In genomic region chr6:53728570-53729194, GRCh38 we compare ENCODE assay signal across 7 cellular contexts.
DNase-seq lines count a peak whose midpoint lies in the region; ATAC-seq and TF ChIP-seq lines count a peak whose summit lies in the region.

No MANE protein-coding gene starts in this region.

- peaks cover 9% of the 10 kb centered on the region for H3K27me3 Mint-ChIP-seq in activated CD8-positive, alpha-beta T cell treated with anti-CD3 and anti-CD28 coated beads for 36 hours
- peaks cover 3% of the 10 kb centered on the region for H3K27me3 Mint-ChIP-seq in endothelial cell (ENCODE audit: unreplicated experiment)
- H3K27me3 Mint-ChIP-seq in naive B cell, result peaks cover 12 to 25% (median 20%) of the 10 kb centered on the region in 3 donors
- peaks cover 23% of the 10 kb centered on the region for H3K27me3 Mint-ChIP-seq in stimulated activated naive CD8-positive, alpha-beta T cell treated with anti-CD3 and anti-CD28 coated beads, Interleukin-15, amount 100 ng/mL, for 72 hours

- H3K9me3 Mint-ChIP-seq in activated CD8-positive, alpha-beta T cell treated with anti-CD3 and anti-CD28 coated beads for 36 hours, result no peaks in the 10 kb centered on the region
- no peaks in the 10 kb centered on the region for H3K9me3 Mint-ChIP-seq in endothelial cell (ENCODE audit: unreplicated experiment)
- H3K9me3 Mint-ChIP-seq in naive B cell, result peaks cover 0 to 1% (median 0%) of the 10 kb centered on the region in 7 donors
- H3K9me3 Mint-ChIP-seq in stimulated activated naive CD8-positive, alpha-beta T cell treated with anti-CD3 and anti-CD28 coated beads, Interleukin-15, amount 100 ng/mL, for 72 hours, result no peaks in the 10 kb centered on the region

- POLR2A ChIA-PET in GM10248 (lab: Yijun Ruan, JAX), result no interaction called here
- POLR2A ChIA-PET in activated CD8-positive, alpha-beta T cell treated with anti-CD3 and anti-CD28 coated beads for 36 hours (lab: Charles Lee), result interaction anchor here (1.1 kb wide), 1 partner anchor 33 kb away, joined by 5 read pairs; no protein-coding TSS in a partner anchor

- no peak overlapping the region for H3K4me3 ChIP-seq in HFF-Myc (replicated peaks; ENCODE audit: low read depth, low read length)

- DNase-seq in GM10248 (ENCODE audit: extremely low spot score) (peak; percentile 58), HFF-Myc (ENCODE audit: extremely low read depth, low read depth) (peak; percentile 25), NCI-H526 treated with DMSO at 0.1 percent for 48 hours (lab: John Stamatoyannopoulos, UW) (peak; percentile 29), endothelial cell (ENCODE audit: low spot score) (peak; percentile 72), naive B cell (peak; percentile 37)
- DNase-seq in activated CD8-positive, alpha-beta T cell treated with anti-CD3 and anti-CD28 coated beads for 36 hours, result peak; percentile 70
- DNase-seq in stimulated activated naive CD8-positive, alpha-beta T cell treated with anti-CD3 and anti-CD28 coated beads, Interleukin-15, amount 100 ng/mL, for 72 hours, result peak; percentile 47 to 50

- no peaks in the 10 kb centered on the region for H3K36me3 Mint-ChIP-seq in activated CD8-positive, alpha-beta T cell treated with anti-CD3 and anti-CD28 coated beads for 36 hours (ENCODE audit: low read depth)
- H3K36me3 Mint-ChIP-seq in endothelial cell (ENCODE audit: low read depth, unreplicated experiment), result no peaks in the 10 kb centered on the region
- H3K36me3 Mint-ChIP-seq in naive B cell, result no peaks in the 10 kb centered on the region

- intact Hi-C loops in activated CD8-positive, alpha-beta T cell treated with anti-CD3 and anti-CD28 coated beads for 36 hours (cut with micrococcal nuclease), result loop anchor here (2.0 to 5.0 kb wide), 2 partner anchors 76 to 236 kb away; no protein-coding TSS in a partner anchor

- CTCF ChIA-PET in GM10248 (lab: Yijun Ruan, JAX), result interaction anchor here (0.7 to 7.8 kb wide), 27 partner anchors 8 to 603 kb away, joined by 3 to 105 read pairs (median 3); no protein-coding TSS in a partner anchor
- CTCF ChIA-PET in activated CD8-positive, alpha-beta T cell treated with anti-CD3 and anti-CD28 coated beads for 36 hours (lab: Charles Lee), result interaction anchor here (0.6 to 10.5 kb wide), 79 partner anchors 8 to 594 kb away, joined by 3 to 224 read pairs (median 5); partner anchors contain the start of gene GCLC

- H3K27ac Mint-ChIP-seq in activated CD8-positive, alpha-beta T cell treated with anti-CD3 and anti-CD28 coated beads for 36 hours, result no peak overlapping the region
- H3K27ac Mint-ChIP-seq in endothelial cell (ENCODE audit: unreplicated experiment) (no peak overlapping the region), naive B cell (no peak overlapping the region)
- no peak overlapping the region for H3K27ac Mint-ChIP-seq in stimulated activated naive CD8-positive, alpha-beta T cell treated with anti-CD3 and anti-CD28 coated beads, Interleukin-15, amount 100 ng/mL, for 72 hours

- peaks cover 12% of the 10 kb centered on the region for H3K4me1 Mint-ChIP-seq in activated CD8-positive, alpha-beta T cell treated with anti-CD3 and anti-CD28 coated beads for 36 hours (ENCODE audit: low read depth)
- peaks cover 29% of the 10 kb centered on the region for H3K4me1 Mint-ChIP-seq in endothelial cell (ENCODE audit: unreplicated experiment)
- peaks cover 6 to 9% (median 6%) of the 10 kb centered on the region in 3 donors for H3K4me1 Mint-ChIP-seq in naive B cell
- H3K4me1 Mint-ChIP-seq in stimulated activated naive CD8-positive, alpha-beta T cell treated with anti-CD3 and anti-CD28 coated beads, Interleukin-15, amount 100 ng/mL, for 72 hours, result peaks cover 26% of the 10 kb centered on the region

- H3K4me3 Mint-ChIP-seq in activated CD8-positive, alpha-beta T cell treated with anti-CD3 and anti-CD28 coated beads for 36 hours, result no peak overlapping the region
- no peak overlapping the region for H3K4me3 Mint-ChIP-seq in endothelial cell (ENCODE audit: unreplicated experiment)
- no peak overlapping the region for H3K4me3 Mint-ChIP-seq in naive B cell
- H3K4me3 Mint-ChIP-seq in stimulated activated naive CD8-positive, alpha-beta T cell treated with anti-CD3 and anti-CD28 coated beads, Interleukin-15, amount 100 ng/mL, for 72 hours, result no peak overlapping the region

- peak; percentile 79 for ATAC-seq in activated CD8-positive, alpha-beta T cell treated with anti-CD3 and anti-CD28 coated beads for 36 hours
- peak; percentile 55 to 68 for ATAC-seq in naive B cell (ENCODE audit: low read depth in 2 of 2)
- peak; percentile 62 for ATAC-seq in stimulated activated naive CD8-positive, alpha-beta T cell treated with anti-CD3 and anti-CD28 coated beads, Interleukin-15, amount 100 ng/mL, for 72 hours

- peak; percentile 77 for TF ChIP-seq CTCF in GM10248 (IDR thresholded peaks at IDR 0.05; ENCODE audit: control extremely low read depth, extremely low read depth, low read depth, missing control alignments)
- peak; percentile 87 for TF ChIP-seq CTCF in HFF-Myc (IDR thresholded peaks at IDR 0.05; ENCODE audit: low read depth, low read length, missing control alignments)
- peak; percentile 87 for TF ChIP-seq CTCF in activated CD8-positive, alpha-beta T cell treated with anti-CD3 and anti-CD28 coated beads for 36 hours (IDR thresholded peaks at IDR 0.05)
- peak; percentile 97 for TF ChIP-seq CTCF in endothelial cell (IDR thresholded peaks at IDR 0.05; ENCODE audit: unreplicated experiment)
